Comparison of ENCODE assay signal across 8 cellular contexts in genomic region chr1:85527145-85527544, GRCh38. TPM values are rescaled to one million over a fixed set of nuclear protein-coding genes. Genes with fewer than 3 reads are reported as not detected.
DNase-seq lines count a peak whose midpoint lies in the region; FAIRE-seq and TF ChIP-seq lines count a peak whose summit lies in the region.
"Not testable (repeated sequence)": the region's sequence is repeated elsewhere in the genome, so short reads cannot be mapped to it uniquely, and the experiment has no call there.

No MANE protein-coding gene starts in this region.

- intact Hi-C loops in adrenal gland (cut with DNase I); endothelial cell of umbilical vein (cut with micrococcal nuclease); left ventricle myocardium inferior (cut with micrococcal nuclease); sigmoid colon (cut with DNase I): not testable (repeated sequence)

- TF ChIP-seq CTCF in adrenal gland (IDR thresholded peaks at IDR 0.05); endothelial cell of umbilical vein (IDR thresholded peaks at IDR 0.05; ENCODE audit: extremely low read depth in 1 of 2, insufficient read depth in 1 of 2, low read depth in 1 of 2, low read length in 2 of 2); left ventricle myocardium inferior (IDR thresholded peaks at IDR 0.05; ENCODE audit: borderline replicate concordance); sigmoid colon (IDR thresholded peaks at IDR 0.05): not testable (repeated sequence)

- not testable (repeated sequence) for H3K9ac ChIP-seq in endothelial cell of umbilical vein (replicated peaks; ENCODE audit: extremely low read depth, insufficient read depth, low read length)

- not testable (repeated sequence) for H4K20me1 ChIP-seq in endothelial cell of umbilical vein (replicated peaks; ENCODE audit: control insufficient read depth, extremely low read depth, insufficient read depth, low read length)

- not testable (repeated sequence) for H3K79me2 ChIP-seq in endothelial cell of umbilical vein (ENCODE audit: control insufficient read depth, insufficient read depth, low read length)

- DNase-seq in A172 (ENCODE audit: low spot score) (peak; percentile 76), GM04503 (ENCODE audit: low read depth) (peak; percentile 74), NCI-H345 (lab: John Stamatoyannopoulos, UW) (peak; percentile 28), adrenal gland (peak; percentile 37 to 84 (median 76)), endothelial cell of umbilical vein (ENCODE audit: low read depth, low spot score) (peak; percentile 64), left ventricle myocardium inferior (peak; percentile 70), midbrain (lab: John Stamatoyannopoulos, UW) (peak; percentile 20), sigmoid colon (peak; percentile 85)

- not testable (repeated sequence) for H3K4me1 ChIP-seq in adrenal gland (replicated peaks in 1 of 2); endothelial cell of umbilical vein (ENCODE audit: control insufficient read depth, extremely low read depth, insufficient read depth, low read length); left ventricle myocardium inferior
- peaks cover 0 to 20% (median 5%) of the 10 kb centered on the region in 4 donors for H3K4me1 ChIP-seq in sigmoid colon

- not testable (repeated sequence) for H3K27ac ChIP-seq in adrenal gland; endothelial cell of umbilical vein (ENCODE audit: insufficient read depth, low read depth, low read length); left ventricle myocardium inferior (replicated peaks)
- H3K27ac ChIP-seq in sigmoid colon, result peak overlapping the region; percentile 47 to 69 (median 58)

- 17 to 21% (median 17%) methylated on average over 4 of the region's 4 CpGs for WGBS in adrenal gland, 4 donors
- 22 to 37% methylated on average over 4 of the region's 4 CpGs for WGBS in sigmoid colon, 2 donors

- not testable (repeated sequence) for H3K9me3 ChIP-seq in adrenal gland (replicated peaks in 1 of 3); endothelial cell of umbilical vein (replicated peaks; ENCODE audit: control insufficient read depth, insufficient read depth, low read length); left ventricle myocardium inferior (replicated peaks); sigmoid colon

- not testable (repeated sequence) for H3K36me3 ChIP-seq in adrenal gland (replicated peaks in 1 of 2); endothelial cell of umbilical vein (ENCODE audit: control insufficient read depth in 2 of 2, extremely low read depth in 1 of 2, insufficient read depth in 2 of 2, low read length in 2 of 2); left ventricle myocardium inferior; sigmoid colon

- H3K4me2 ChIP-seq in endothelial cell of umbilical vein (ENCODE audit: insufficient read depth, low read length), result not testable (repeated sequence)

- TF ChIP-seq EP300 in sigmoid colon (IDR thresholded peaks at IDR 0.05), result not testable (repeated sequence)

- POLR2A ChIA-PET in endothelial cell of umbilical vein (lab: Charles Lee), result not testable (repeated sequence)

- FAIRE-seq in endothelial cell of umbilical vein (lab: Jason Lieb, UNC), result peak; percentile 72

- not testable (repeated sequence) for H3K9me1 ChIP-seq in endothelial cell of umbilical vein (replicated peaks; ENCODE audit: control insufficient read depth, extremely low read depth, insufficient read depth, low read length)

- H3K27me3 ChIP-seq in adrenal gland; endothelial cell of umbilical vein (ENCODE audit: control insufficient read depth in 2 of 2, insufficient read depth in 2 of 2, low read length in 2 of 2); left ventricle myocardium inferior (ENCODE audit: low read depth); sigmoid colon: not testable (repeated sequence)

- CTCF ChIA-PET in endothelial cell of umbilical vein (lab: Charles Lee), result not testable (repeated sequence)

- H2AFZ ChIP-seq in endothelial cell of umbilical vein (ENCODE audit: low read depth, low read length), result not testable (repeated sequence)

- dilution Hi-C loops in endothelial cell of umbilical vein (cut with MboI; ENCODE audit: extremely low pct_ligation_motif_present, low sequenced_read_pairs), result not testable (repeated sequence)

- not testable (repeated sequence) for TF ChIP-seq POLR2A in adrenal gland (IDR thresholded peaks at IDR 0.05); endothelial cell of umbilical vein (IDR thresholded peaks at IDR 0.05; ENCODE audit: low read depth, low read length); sigmoid colon (IDR thresholded peaks at IDR 0.05)

- BruUV-seq in endothelial cell of umbilical vein (replicated peaks; lab: Mats Ljungman, UMichigan), result not testable (repeated sequence)

- not testable (repeated sequence) for H3K4me3 ChIP-seq in adrenal gland; endothelial cell of umbilical vein (replicated peaks in 1 of 3; ENCODE audit: insufficient read depth in 1 of 3, low read depth in 1 of 3, low read length in 3 of 3); left ventricle myocardium inferior; sigmoid colon

RNA-seq across cellular contexts. Expression of gene CCN1, which starts 53.4 kb away (rescaled TPM):
- total RNA-seq in A172 (2014; rRNA removed; shearing (Covaris generic)), result 23.5 and 23.9 TPM in 2 replicates
- total RNA-seq in adrenal gland (100 to 1,000 TPM in 2 of 8 donors, 10 to 100 TPM in 6; 17.1 to 152 (median 43.6) TPM), endothelial cell of umbilical vein (899 and 1,036 TPM in 2 replicates), left ventricle myocardium inferior (38.7 TPM), sigmoid colon (100 to 1,000 TPM in 2 of 4 donors, 10 to 100 TPM in 2; 28.2 to 150 (median 104) TPM)
- polyA plus RNA-seq in adrenal gland (100 to 1,000 TPM in 1 of 3 donors, 10 to 100 TPM in 2; 64.6 to 125 (median 90.4) TPM), endothelial cell of umbilical vein (462 and 516 TPM in 2 replicates), sigmoid colon (10 to 100 TPM in 2 of 3 donors, 1 to 10 TPM in 1; 3.9 to 79.5 (median 22.8) TPM)
- 1,025 and 1,084 TPM in 2 replicates for polyA plus RNA-seq in endothelial cell of umbilical vein (2011; cell fraction: cytosol; rRNA removed)
- polyA plus RNA-seq in endothelial cell of umbilical vein (2011; cell fraction: nucleus; rRNA removed), result 1,068 and 1,375 TPM in 2 replicates
- polyA plus RNA-seq in endothelial cell of umbilical vein (2012), result 928 and 992 TPM in 2 replicates
- 488 and 545 TPM in 2 replicates for polyA minus RNA-seq in endothelial cell of umbilical vein
- 28.7 TPM for polyA minus RNA-seq in endothelial cell of umbilical vein (2011; cell fraction: cytosol; rRNA and poly(A)+ RNA removed)
- polyA minus RNA-seq in endothelial cell of umbilical vein (2011; cell fraction: nucleus; rRNA and poly(A)+ RNA removed), result 275 and 431 TPM in 2 replicates

Comparison
In these comparisons a context has a peak if more than half of its experiments do, and no peak if none do; other contexts are left out.
1. DNase-seq: peak in every context shown above with its lines; median percentile 85 in sigmoid colon; 76 in A172; 76 in adrenal gland; 74 in GM04503; 70 in left ventricle myocardium inferior; 64 in endothelial cell of umbilical vein; 28 in NCI-H345; 20 in midbrain.